Comparison of ENCODE assay signal across 1 cellular context in the genomic region with DNA sequence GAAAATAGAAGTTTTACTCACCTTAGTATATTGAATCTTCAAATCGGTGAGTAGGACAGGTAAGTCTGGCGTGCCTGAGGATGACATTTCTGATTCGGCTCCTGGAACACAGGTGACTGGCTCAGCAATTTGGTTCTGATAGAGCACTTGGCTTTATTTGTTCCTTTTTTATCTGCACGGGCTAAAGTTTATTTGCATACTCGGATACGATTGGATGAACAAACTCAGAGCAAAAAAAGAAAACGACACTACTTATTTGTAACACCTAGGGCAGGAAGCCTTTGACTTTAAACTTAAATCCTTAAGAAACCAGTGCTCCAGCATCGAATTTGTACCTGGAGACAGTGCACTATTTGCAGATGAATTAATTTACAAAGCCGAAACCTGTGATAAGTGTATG.
A peak's percentile ranks its signal among the peaks of the same experiment; 100 is the strongest.
TF ChIP-seq lines count a peak whose summit lies in the region.

TSS of gene ALDH1A1 (minus strand) at position 140 of the 400 bp plus-strand sequence. CDS start at position 87, 53 bp downstream.

TF ChIP-seq in K562, 482 proteins besides CTCF, POLR2A, EP300 and RAD21 (continued from another document):
- TF ChIP-seq CUX1 (CRISPR knock-in tag; IDR thresholded peaks at IDR 0.05) (no peak), ZEB2 (IDR thresholded peaks at IDR 0.05) (0 out of 2 replicates have a peak, but pooled peaks have one; percentile 23)
TF ChIP-seq in K562: peak in this region for 2.
